In the genomic region with DNA sequence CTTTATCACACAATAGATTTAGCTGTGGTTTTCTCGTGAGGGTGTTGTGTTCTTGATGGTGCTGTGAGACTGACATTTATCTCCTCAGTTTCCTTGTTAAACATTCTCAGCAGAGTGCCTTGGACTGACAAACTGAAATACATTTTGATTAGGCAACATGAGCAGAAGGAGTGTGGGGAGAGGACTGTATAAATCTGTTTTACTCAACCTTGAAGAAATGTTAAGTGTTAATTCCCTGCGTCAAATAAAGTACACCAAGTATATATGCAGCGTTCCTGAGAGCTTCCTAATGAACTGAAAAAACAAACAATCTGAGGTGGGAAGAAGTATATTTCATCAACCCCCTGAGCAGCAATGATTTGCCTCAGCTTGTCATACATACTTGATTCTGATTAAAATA, we compare ENCODE assay signal across 16 cellular contexts.
DNase-seq lines count a peak whose midpoint lies in the region; ATAC-seq and TF ChIP-seq lines count a peak whose summit lies in the region.
"Had no signal": no experiment of that assay in that cellular context is flagged by ENCODE, and none has a peak within 500 bp of the region (broad histone marks: within the 10 kb centered on the region; RNA-seq: fewer than 3 reads in every experiment).

No MANE protein-coding gene starts in this region.

- no peak overlapping the region for H3K4ac ChIP-seq in IMR-90 (ENCODE audit: low read depth, low read length)

- H3K4me2 ChIP-seq in IMR-90 (ENCODE audit: low read depth, low read length) = no peak overlapping the region
- H3K4me2 ChIP-seq in osteoblast (ENCODE audit: insufficient read depth, low read length) = no peak overlapping the region
- H3K4me2 ChIP-seq: KMS-11 had no signal

- in situ Hi-C loops in IMR-90 (cut with MboI; ENCODE audit: low sequenced_read_pairs) = no loop called here

- POLR2A ChIA-PET in IMR-90 (lab: Charles Lee; ENCODE audit: unreplicated experiment) = interaction anchor here (0.6 kb wide), 1 partner anchor 197 kb away, joined by 3 read pairs; no protein-coding TSS in a partner anchor

- H2BK5ac ChIP-seq in IMR-90 (ENCODE audit: low read depth, low read length, poor library complexity, severe bottlenecking) = peak overlapping the region; percentile 33

- no peak overlapping the region for H3K9ac ChIP-seq in IMR-90 (ENCODE audit: low read depth, low read length)
- H3K9ac ChIP-seq: KMS-11 had no signal

- H3K23ac ChIP-seq in IMR-90 (ENCODE audit: low read depth, low read length) = no peak overlapping the region

- no peak overlapping the region for H2BK120ac ChIP-seq in IMR-90 (ENCODE audit: low read depth, low read length)

- intact Hi-C loops in IMR-90 (cut with micrococcal nuclease) = no loop called here

- no peak for TF ChIP-seq POLR2A in IMR-90 (IDR thresholded peaks at IDR 0.05; ENCODE audit: low read depth, low read length)

- no peaks in the 10 kb centered on the region for H3K9me1 ChIP-seq in IMR-90 (ENCODE audit: insufficient read depth, low read length)

- dilution Hi-C loops in IMR-90 (cut with HindIII; ENCODE audit: low sequenced_read_pairs, unreplicated experiment) = no loop called here

- no peak overlapping the region for H4K5ac ChIP-seq in IMR-90 (ENCODE audit: low read depth, low read length)

- H3K14ac ChIP-seq in IMR-90 (replicated peaks; ENCODE audit: low read depth, low read length) = peak overlapping the region; percentile 37; the same call in 1 of the 2 replicates

- H3K27me3 ChIP-seq in IMR-90 (ENCODE audit: control insufficient read depth, insufficient read depth, low read length) = no peaks in the 10 kb centered on the region
- no peaks in the 10 kb centered on the region for H3K27me3 ChIP-seq in osteoblast (ENCODE audit: insufficient read depth, low read length)

- CTCF ChIA-PET in IMR-90 (lab: Yijun Ruan, JAX) = no interaction called here

- ATAC-seq in IMR-90 (ENCODE audit: low read depth) (peak; percentile 27), HG03095 (IDR thresholded peaks at IDR 0.05; ENCODE audit: unreplicated experiment) (no peak), HG02970 (IDR thresholded peaks at IDR 0.05; ENCODE audit: low FRiP score, unreplicated experiment) (no peak)
- ATAC-seq: HCT116 had no signal

- H2AFZ ChIP-seq in IMR-90 (replicated peaks; ENCODE audit: low read length, poor library complexity) = no peak overlapping the region
- no peak overlapping the region for H2AFZ ChIP-seq in osteoblast (ENCODE audit: low read length)

- TF ChIP-seq RAD21 in IMR-90 (IDR thresholded peaks at IDR 0.05; ENCODE audit: low read length) = no peak

- H2BK15ac ChIP-seq in IMR-90 (ENCODE audit: low read depth, low read length) = 0 out of 3 replicates have a peak overlapping the region, but pooled peaks have one; percentile 41

- WGBS in IMR-90 (ENCODE audit: extremely low coverage in 2 of 2, insufficient read length in 1 of 2), 2 experiments = no CpG with 5 or more reads among the region's 3 CpGs

- no TSS peak for BruUV-seq in IMR-90 (replicated peaks; lab: Mats Ljungman, UMichigan)

- no peak overlapping the region for H2BK20ac ChIP-seq in IMR-90 (ENCODE audit: low read depth, low read length)

- no peak overlapping the region for H3K18ac ChIP-seq in IMR-90 (ENCODE audit: low read depth, low read length)

- H4K8ac ChIP-seq in IMR-90 (ENCODE audit: low read depth in 2 of 2, low read length in 2 of 2) = no peak overlapping the region

- peak; percentile 3 for DNase-seq in Ammon's horn (ENCODE audit: low spot score)
- no peak for DNase-seq in IMR-90
- peak; percentile 42 for DNase-seq in choroid plexus epithelial cell (ENCODE audit: low read depth)
- peak; percentile 1 for DNase-seq in osteoblast (ENCODE audit: insufficient read length, low spot score, missing footprints)
- DNase-seq in GM20000 (ENCODE audit: low spot score) = no peak
- no peak for DNase-seq in DMS 273 (lab: John Stamatoyannopoulos, UW; ENCODE audit: unreplicated experiment)
- DNase-seq: C1 segment of cervical spinal cord; CD4-positive, alpha-beta T cell; COR-L47; DMS53; GF-D8 had no signal

- H3K9me3 ChIP-seq in IMR-90 (ENCODE audit: control insufficient read depth, insufficient read depth, low read length) = no peaks in the 10 kb centered on the region; the same call in 1 of the 2 replicates
- no peaks in the 10 kb centered on the region for H3K9me3 ChIP-seq in osteoblast (ENCODE audit: low read depth, low read length)

- H3K36me3 ChIP-seq in IMR-90 (ENCODE audit: control insufficient read depth, insufficient read depth, low read length) (no peaks in the 10 kb centered on the region), osteoblast (ENCODE audit: insufficient read depth, low read length) (no peaks in the 10 kb centered on the region)

- no peak overlapping the region for H4K91ac ChIP-seq in IMR-90 (ENCODE audit: insufficient read depth, low read depth, low read length)

- H3K4me1 ChIP-seq in IMR-90 (ENCODE audit: control insufficient read depth, insufficient read depth, low read length) = peaks cover 2% of the 10 kb centered on the region; the same call in 1 of the 2 replicates
- H3K4me1 ChIP-seq in osteoblast (ENCODE audit: insufficient read depth, low read length) = no peaks in the 10 kb centered on the region

- no peaks in the 10 kb centered on the region for H4K20me1 ChIP-seq in IMR-90 (ENCODE audit: insufficient read depth, low read length)
- H4K20me1 ChIP-seq in osteoblast (ENCODE audit: insufficient read depth, low read length) = no peaks in the 10 kb centered on the region

- H3K27ac ChIP-seq in IMR-90 (ENCODE audit: insufficient read depth, low read length) (no peak overlapping the region), osteoblast (ENCODE audit: low read depth, low read length) (no peak overlapping the region)
- H3K27ac ChIP-seq: 22Rv1, KMS-11 had no signal

- no peaks in the 10 kb centered on the region for H3K79me1 ChIP-seq in IMR-90 (ENCODE audit: low read depth in 1 of 2, low read length in 2 of 2)

- TF ChIP-seq CTCF in IMR-90 (conservative IDR thresholded peaks at IDR 0.05; ENCODE audit: low read depth, low read length) (no peak), choroid plexus epithelial cell (conservative IDR thresholded peaks at IDR 0.05; ENCODE audit: low read depth, low read length) (no peak), osteoblast (IDR thresholded peaks at IDR 0.05; ENCODE audit: extremely low read depth, low read depth, low read length) (no peak), GM20000 (IDR thresholded peaks at IDR 0.05; ENCODE audit: extremely low read depth, missing control alignments) (no peak)

- H3K79me2 ChIP-seq in osteoblast (ENCODE audit: insufficient read depth, low read length) = no peaks in the 10 kb centered on the region

- no peak overlapping the region for H2AK9ac ChIP-seq in IMR-90 (replicated peaks; ENCODE audit: low read depth, low read length, poor library complexity)

- no peak overlapping the region for H3K56ac ChIP-seq in IMR-90 (ENCODE audit: extremely low read depth, insufficient read depth, low read length)

- H2AK5ac ChIP-seq in IMR-90 (ENCODE audit: low read depth, low read length) = no peak overlapping the region; the same call in 1 of the 2 replicates

- no peak overlapping the region for H3K4me3 ChIP-seq in IMR-90 (ENCODE audit: insufficient read depth, low read depth, low read length)
- no peak overlapping the region for H3K4me3 ChIP-seq in choroid plexus epithelial cell (ENCODE audit: low read depth, low read length)
- no peak overlapping the region for H3K4me3 ChIP-seq in osteoblast (ENCODE audit: insufficient read depth, low read length)

TF ChIP-seq in IMR-90, 13 proteins besides CTCF, POLR2A, EP300 and RAD21:
- TF ChIP-seq MXI1 (IDR thresholded peaks at IDR 0.05; ENCODE audit: borderline replicate concordance, low read depth, low read length) (no peak), BHLHE40 (IDR thresholded peaks at IDR 0.05; ENCODE audit: low read depth, low read length) (no peak), CEBPB (IDR thresholded peaks at IDR 0.05; ENCODE audit: low read depth, low read length) (no peak), MAFK (IDR thresholded peaks at IDR 0.05; ENCODE audit: low read depth, low read length) (no peak), FOS (IDR thresholded peaks at IDR 0.05; ENCODE audit: low read depth, low read length) (no peak), RFX5 (IDR thresholded peaks at IDR 0.05; ENCODE audit: low read depth, low read length) (no peak), MAZ (IDR thresholded peaks at IDR 0.05; ENCODE audit: borderline replicate concordance, low read depth, low read length) (no peak), CHD1 (IDR thresholded peaks at IDR 0.05; ENCODE audit: low read depth, low read length) (no peak)
- TF ChIP-seq, protein P1, sequence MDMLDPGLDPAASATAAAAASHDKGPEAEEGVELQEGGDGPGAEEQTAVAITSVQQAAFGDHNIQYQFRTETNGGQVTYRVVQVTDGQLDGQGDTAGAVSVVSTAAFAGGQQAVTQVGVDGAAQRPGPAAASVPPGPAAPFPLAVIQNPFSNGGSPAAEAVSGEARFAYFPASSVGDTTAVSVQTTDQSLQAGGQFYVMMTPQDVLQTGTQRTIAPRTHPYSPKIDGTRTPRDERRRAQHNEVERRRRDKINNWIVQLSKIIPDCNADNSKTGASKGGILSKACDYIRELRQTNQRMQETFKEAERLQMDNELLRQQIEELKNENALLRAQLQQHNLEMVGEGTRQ (IDR thresholded peaks at IDR 0.05; ENCODE audit: low read depth, low read length) = no peak

Comparison
In these comparisons a context has a peak if more than half of its experiments do, and no peak if none do; other contexts are left out.
1. DNase-seq: peak in Ammon's horn (single experiment), choroid plexus epithelial cell (single experiment) and osteoblast (single experiment); none in IMR-90 (single experiment), GM20000 (single experiment) and DMS 273 (single experiment).